In genomic region chr10:71270301-71270777, GRCh38 we compare ENCODE assay signal across 10 cellular contexts. TPM values are rescaled to one million over a fixed set of nuclear protein-coding genes. Genes with fewer than 3 reads are reported as not detected.
DNase-seq lines count a peak whose midpoint lies in the region; ATAC-seq, FAIRE-seq and TF ChIP-seq lines count a peak whose summit lies in the region.
"Had no signal": no experiment of that assay in that cellular context is flagged by ENCODE, and none has a peak within 500 bp of the region (broad histone marks: within the 10 kb centered on the region; RNA-seq: fewer than 3 reads in every experiment).

No MANE protein-coding gene starts in this region.

- H3K36me3 ChIP-seq in BLaER1 = no peaks in the 10 kb centered on the region
- H3K36me3 ChIP-seq in psoas muscle (ENCODE audit: insufficient read depth in 1 of 2, low read depth in 1 of 2) = no peaks in the 10 kb centered on the region
- H3K36me3 ChIP-seq: neutrophil had no signal

- no peaks in the 10 kb centered on the region for H3K9me3 ChIP-seq in BLaER1
- no peaks in the 10 kb centered on the region for H3K9me3 ChIP-seq in psoas muscle
- H3K9me3 ChIP-seq: neutrophil had no signal

- H3K27me3 Mint-ChIP-seq in activated T-cell treated with anti-CD3 and anti-CD28 coated beads, Interleukin-2, amount 50 U/mL, for 72 hours (ENCODE audit: low read depth) = no peaks in the 10 kb centered on the region
- H3K27me3 Mint-ChIP-seq: IgD-negative memory B cell had no signal

- intact Hi-C loops in Right ventricle myocardium superior (cut with DNase I) = loop anchor here (2.0 kb wide), 1 partner anchor 60 kb away; no protein-coding TSS in a partner anchor
- intact Hi-C loops in psoas muscle (cut with DNase I) = no loop called here

- H3K4me1 ChIP-seq in BLaER1 (peaks cover 68% of the 10 kb centered on the region), psoas muscle (peaks cover 44% of the 10 kb centered on the region)

- no peak overlapping the region for H3K9ac ChIP-seq in BLaER1

- no peaks in the 10 kb centered on the region for H3K9me3 Mint-ChIP-seq in activated T-cell treated with anti-CD3 and anti-CD28 coated beads, Interleukin-2, amount 50 U/mL, for 72 hours
- H3K9me3 Mint-ChIP-seq: IgD-negative memory B cell had no signal

- 43 to 49% (median 46%) methylated on average over 6 to 7 of the region's 7 CpGs for WGBS in psoas muscle, 3 donors

- peak in 1 of 2 donors; percentile 43 for ATAC-seq in activated T-cell treated with anti-CD3 and anti-CD28 coated beads, Interleukin-2, amount 50 U/mL, for 72 hours (replicated peaks in 1 of 2)
- peak; percentile 20 for ATAC-seq in Right ventricle myocardium superior (ENCODE audit: poor library complexity)
- ATAC-seq in psoas muscle = peak in 3 of 4 donors; percentile 31 to 43 (median 32)

- H3K4me2 ChIP-seq in BLaER1 = peak overlapping the region; percentile 30; the same call in 1 of the 2 replicates

- peak; percentile 54 for FAIRE-seq in GM19239 (lab: Jason Lieb, UNC)

- H4K20me1 ChIP-seq in BLaER1 = no peaks in the 10 kb centered on the region

- no peak overlapping the region for H3K27ac Mint-ChIP-seq in activated T-cell treated with anti-CD3 and anti-CD28 coated beads, Interleukin-2, amount 50 U/mL, for 72 hours
- H3K27ac Mint-ChIP-seq: IgD-negative memory B cell had no signal

- TF ChIP-seq CTCF in psoas muscle (IDR thresholded peaks at IDR 0.05) = peak; percentile 54

- no peaks in the 10 kb centered on the region for H3K4me1 Mint-ChIP-seq in activated T-cell treated with anti-CD3 and anti-CD28 coated beads, Interleukin-2, amount 50 U/mL, for 72 hours (ENCODE audit: low read depth)

- no peak overlapping the region for H3K4me3 Mint-ChIP-seq in activated T-cell treated with anti-CD3 and anti-CD28 coated beads, Interleukin-2, amount 50 U/mL, for 72 hours
- H3K4me3 Mint-ChIP-seq: IgD-negative memory B cell had no signal

- H3K27me3 ChIP-seq in BLaER1 (no peaks in the 10 kb centered on the region), psoas muscle (ENCODE audit: insufficient read depth in 3 of 3, low read length in 2 of 3) (no peaks in the 10 kb centered on the region)
- H3K27me3 ChIP-seq: neutrophil had no signal

- no peak overlapping the region for H3K27ac ChIP-seq in BLaER1
- no peak overlapping the region for H3K27ac ChIP-seq in psoas muscle
- H3K27ac ChIP-seq: neutrophil had no signal

- H3K4me3 ChIP-seq in BLaER1 (no peak overlapping the region), psoas muscle (no peak overlapping the region)

- DNase-seq in GM19239 (ENCODE audit: insufficient read length, low spot score) (peak; percentile 59), NCI-H345 treated with DMSO at 0.1 percent for 48 hours (lab: John Stamatoyannopoulos, UW; ENCODE audit: unreplicated experiment) (peak; percentile 9), Right ventricle myocardium superior (peak; percentile 59), psoas muscle (no peak), OCI-M2 (lab: John Stamatoyannopoulos, UW; ENCODE audit: unreplicated experiment) (no peak)
- peak; percentile 41 to 46 for DNase-seq in activated T-cell treated with anti-CD3 and anti-CD28 coated beads, Interleukin-2, amount 50 U/mL, for 72 hours
- DNase-seq in activated CD4-positive, CD25-positive, alpha-beta regulatory T cell (lab: John Stamatoyannopoulos, UW) = no peak

- H3K36me3 Mint-ChIP-seq in activated T-cell treated with anti-CD3 and anti-CD28 coated beads, Interleukin-2, amount 50 U/mL, for 72 hours (ENCODE audit: insufficient read depth in 2 of 2) = no peaks in the 10 kb centered on the region
- H3K36me3 Mint-ChIP-seq: IgD-negative memory B cell had no signal

RNA-seq across cellular contexts. Expression of gene SLC29A3, which starts 48.7 kb away (rescaled TPM):
- 1 to 10 TPM; 4.4 to 5.3 TPM for total RNA-seq in activated T-cell treated with anti-CD3 and anti-CD28 coated beads, Interleukin-2, amount 50 U/mL, for 72 hours
- total RNA-seq in Right ventricle myocardium superior (1.8 TPM), psoas muscle (1 to 10 TPM in 3 of 4 donors, under 1 TPM in 1; 0.64 to 2.2 (median 1.3) TPM)
- polyA plus RNA-seq in psoas muscle = under 1 TPM; 0.75 to 0.81 (median 0.80) TPM

RNA-seq across cellular contexts. Expression of gene UNC5B, which starts 58.0 kb away (rescaled TPM):
- under 1 TPM; 0.05 to 0.12 TPM for total RNA-seq in activated T-cell treated with anti-CD3 and anti-CD28 coated beads, Interleukin-2, amount 50 U/mL, for 72 hours
- total RNA-seq in Right ventricle myocardium superior (12.2 TPM), psoas muscle (1 to 10 TPM; 1.1 to 5.7 (median 2.5) TPM)
- polyA plus RNA-seq in psoas muscle = 1 to 10 TPM in 2 of 3 donors, under 1 TPM in 1; 0.65 to 1.3 (median 1.1) TPM
- polyA plus RNA-seq: IgD-negative memory B cell had no signal

Comparison
In these comparisons a context has a peak if more than half of its experiments do, and no peak if none do; other contexts are left out.
1. DNase-seq: peak in GM19239 (single experiment), NCI-H345 treated with DMSO at 0.1 percent for 48 hours (single experiment), activated T-cell treated with anti-CD3 and anti-CD28 coated beads, Interleukin-2, amount 50 U/mL, for 72 hours (2 of 2) and Right ventricle myocardium superior (single experiment); none in psoas muscle (0 of 2), activated CD4-positive, CD25-positive, alpha-beta regulatory T cell (0 of 4) and OCI-M2 (single experiment).